In genomic region chr10:530717-531116, GRCh38 we compare ENCODE assay signal across 24 cellular contexts.
"Had no signal": no experiment of that assay in that cellular context is flagged by ENCODE, and none has a peak within 500 bp of the region (broad histone marks: within the 10 kb centered on the region; RNA-seq: fewer than 3 reads in every experiment).

No MANE protein-coding gene starts in this region.

- H3K27me3 ChIP-seq: body of pancreas, gastrocnemius medialis, heart right ventricle, transverse colon had no signal

- H3K36me3 Mint-ChIP-seq: activated naive CD4-positive, alpha-beta T cell treated with anti-CD3 and anti-CD28 coated beads, Interleukin-2, amount 50 U/mL, for 24 hours had no signal

- ATAC-seq: activated CD4-positive, alpha-beta T cell treated with anti-CD3 and anti-CD28 coated beads for 36 hours; body of pancreas; effector memory CD8-positive, alpha-beta T cell; gastrocnemius medialis; heart right ventricle; left cardiac atrium; T-helper 17 cell had no signal

- DNase-seq: activated CD4-positive, alpha-beta memory T cell treated with anti-CD3 and anti-CD28 coated beads, Interleukin-2, amount 10 ng/mL, durations not matched to agents 7 days and 5 days; activated CD4-positive, alpha-beta T cell treated with anti-CD3 and anti-CD28 coated beads for 36 hours; activated T-cell treated with anti-CD3 and anti-CD28 coated beads, Interleukin-2, amount 50 U/mL, for 24 hours; amygdala; body of pancreas; cerebellar nuclear complex; dermis blood vessel endothelial cell; effector memory CD8-positive, alpha-beta T cell; gastrocnemius medialis; heart right ventricle; left cardiac atrium; small intestine; stimulated activated CD4-positive, alpha-beta T cell treated with anti-CD3 and anti-CD28 coated beads, Interleukin-4, amount 100 ng/mL, for 4 hours; stimulated activated CD8-positive, alpha-beta memory T cell treated with anti-CD3 and anti-CD28 coated beads, Interleukin-4, amount 100 ng/mL, for 48 hours; stimulated activated naive CD4-positive, alpha-beta T cell treated with Interleukin-2 at 50 U/mL for 16 hours; substantia nigra; T-helper 17 cell; transverse colon; WERI-Rb-1 had no signal

- H2AFZ ChIP-seq: parathyroid adenoma had no signal

- H3K4me3 ChIP-seq: body of pancreas, gastrocnemius medialis, heart right ventricle, lung, transverse colon had no signal

- H3K9me3 ChIP-seq: body of pancreas, gastrocnemius medialis, heart right ventricle, neutrophil, transverse colon had no signal

- H3K9me3 Mint-ChIP-seq: activated CD4-positive, alpha-beta memory T cell treated with anti-CD3 and anti-CD28 coated beads, Interleukin-2, amount 10 ng/mL, durations not matched to agents 7 days and 5 days; activated naive CD4-positive, alpha-beta T cell treated with anti-CD3 and anti-CD28 coated beads, Interleukin-2, amount 50 U/mL, for 24 hours; activated T-cell treated with anti-CD3 and anti-CD28 coated beads, Interleukin-2, amount 50 U/mL, for 24 hours; effector memory CD8-positive, alpha-beta T cell had no signal

- H3K9ac ChIP-seq: parathyroid adenoma had no signal

- H3K4me1 ChIP-seq: transverse colon had no signal

- FAIRE-seq: small intestine had no signal

- H3K27ac Mint-ChIP-seq: activated CD4-positive, alpha-beta memory T cell treated with anti-CD3 and anti-CD28 coated beads, Interleukin-2, amount 10 ng/mL, durations not matched to agents 7 days and 5 days; activated CD4-positive, alpha-beta T cell treated with anti-CD3 and anti-CD28 coated beads for 36 hours; activated naive CD4-positive, alpha-beta T cell treated with anti-CD3 and anti-CD28 coated beads, Interleukin-2, amount 50 U/mL, for 24 hours; activated T-cell treated with anti-CD3 and anti-CD28 coated beads, Interleukin-2, amount 50 U/mL, for 24 hours; effector memory CD8-positive, alpha-beta T cell; T-helper 17 cell had no signal

- H3K27ac ChIP-seq: body of pancreas, epithelial cell of prostate, gastrocnemius medialis, heart right ventricle, neutrophil, parathyroid adenoma, transverse colon, WERI-Rb-1 had no signal

- H3K4me3 Mint-ChIP-seq: activated CD4-positive, alpha-beta memory T cell treated with anti-CD3 and anti-CD28 coated beads, Interleukin-2, amount 10 ng/mL, durations not matched to agents 7 days and 5 days; activated CD4-positive, alpha-beta T cell treated with anti-CD3 and anti-CD28 coated beads for 36 hours; activated naive CD4-positive, alpha-beta T cell treated with anti-CD3 and anti-CD28 coated beads, Interleukin-2, amount 50 U/mL, for 24 hours; activated T-cell treated with anti-CD3 and anti-CD28 coated beads, Interleukin-2, amount 50 U/mL, for 24 hours; effector memory CD8-positive, alpha-beta T cell; T-helper 17 cell had no signal

- H3K36me3 ChIP-seq: gastrocnemius medialis, heart right ventricle, neutrophil, transverse colon, WERI-Rb-1 had no signal

- H3K4me1 Mint-ChIP-seq: activated CD4-positive, alpha-beta memory T cell treated with anti-CD3 and anti-CD28 coated beads, Interleukin-2, amount 10 ng/mL, durations not matched to agents 7 days and 5 days; activated CD4-positive, alpha-beta T cell treated with anti-CD3 and anti-CD28 coated beads for 36 hours; activated naive CD4-positive, alpha-beta T cell treated with anti-CD3 and anti-CD28 coated beads, Interleukin-2, amount 50 U/mL, for 24 hours had no signal
